Comparison of ENCODE assay signal across 1 cellular context in the genomic region with DNA sequence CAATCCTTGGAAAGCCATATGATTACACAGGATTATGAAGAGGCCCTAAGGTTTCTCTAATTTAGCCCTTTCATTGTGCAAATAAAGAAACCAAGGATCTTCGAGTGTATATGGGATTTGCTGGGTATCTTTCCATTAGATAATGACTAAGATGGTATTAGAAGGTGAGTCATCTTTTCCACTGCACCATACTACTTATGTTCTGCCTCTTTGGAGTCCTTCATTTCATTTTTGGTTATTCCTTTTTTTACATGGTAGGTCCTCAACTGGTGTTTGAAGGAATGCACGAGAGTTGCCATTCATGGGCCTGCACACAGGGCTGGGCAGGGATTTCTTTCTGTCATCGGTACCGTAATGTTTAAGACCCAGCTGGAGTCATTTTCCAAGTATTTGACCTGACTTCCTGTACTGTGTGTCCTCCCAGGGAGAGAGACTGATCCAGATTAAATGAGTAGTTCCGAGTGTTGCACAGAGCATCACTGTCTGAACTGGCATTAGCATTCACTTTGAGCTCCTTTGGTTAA.
TF ChIP-seq lines count a peak whose summit lies in the region.

No MANE protein-coding gene starts in this region.

TF ChIP-seq in HepG2, 621 proteins besides CTCF, POLR2A, EP300 and RAD21 (continued from another document):
- TF ChIP-seq ELF1 (CRISPR knock-in tag; IDR thresholded peaks at IDR 0.05) (no peak), ZSCAN20 (CRISPR knock-in tag; IDR thresholded peaks at IDR 0.05; ENCODE audit: borderline replicate concordance) (no peak), ZNF33B (CRISPR knock-in tag; IDR thresholded peaks at IDR 0.05) (no peak), FOXJ3 (CRISPR knock-in tag; IDR thresholded peaks at IDR 0.05; ENCODE audit: borderline replicate concordance) (no peak), FOSL1 (CRISPR knock-in tag; IDR thresholded peaks at IDR 0.05; ENCODE audit: borderline replicate concordance) (no peak), MYC (CRISPR knock-in tag; IDR thresholded peaks at IDR 0.05; ENCODE audit: borderline replicate concordance) (no peak), ZNF224 (CRISPR knock-in tag; IDR thresholded peaks at IDR 0.05) (no peak), RFXAP (CRISPR knock-in tag; IDR thresholded peaks at IDR 0.05; ENCODE audit: borderline replicate concordance) (no peak), SRY (CRISPR knock-in tag; IDR thresholded peaks at IDR 0.05) (no peak)
- TF ChIP-seq, protein P1, sequence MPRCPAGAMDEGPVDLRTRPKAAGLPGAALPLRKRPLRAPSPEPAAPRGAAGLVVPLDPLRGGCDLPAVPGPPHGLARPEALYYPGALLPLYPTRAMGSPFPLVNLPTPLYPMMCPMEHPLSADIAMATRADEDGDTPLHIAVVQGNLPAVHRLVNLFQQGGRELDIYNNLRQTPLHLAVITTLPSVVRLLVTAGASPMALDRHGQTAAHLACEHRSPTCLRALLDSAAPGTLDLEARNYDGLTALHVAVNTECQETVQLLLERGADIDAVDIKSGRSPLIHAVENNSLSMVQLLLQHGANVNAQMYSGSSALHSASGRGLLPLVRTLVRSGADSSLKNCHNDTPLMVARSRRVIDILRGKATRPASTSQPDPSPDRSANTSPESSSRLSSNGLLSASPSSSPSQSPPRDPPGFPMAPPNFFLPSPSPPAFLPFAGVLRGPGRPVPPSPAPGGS (CRISPR knock-in tag; IDR thresholded peaks at IDR 0.05) = no peak
- TF ChIP-seq, protein P2, sequence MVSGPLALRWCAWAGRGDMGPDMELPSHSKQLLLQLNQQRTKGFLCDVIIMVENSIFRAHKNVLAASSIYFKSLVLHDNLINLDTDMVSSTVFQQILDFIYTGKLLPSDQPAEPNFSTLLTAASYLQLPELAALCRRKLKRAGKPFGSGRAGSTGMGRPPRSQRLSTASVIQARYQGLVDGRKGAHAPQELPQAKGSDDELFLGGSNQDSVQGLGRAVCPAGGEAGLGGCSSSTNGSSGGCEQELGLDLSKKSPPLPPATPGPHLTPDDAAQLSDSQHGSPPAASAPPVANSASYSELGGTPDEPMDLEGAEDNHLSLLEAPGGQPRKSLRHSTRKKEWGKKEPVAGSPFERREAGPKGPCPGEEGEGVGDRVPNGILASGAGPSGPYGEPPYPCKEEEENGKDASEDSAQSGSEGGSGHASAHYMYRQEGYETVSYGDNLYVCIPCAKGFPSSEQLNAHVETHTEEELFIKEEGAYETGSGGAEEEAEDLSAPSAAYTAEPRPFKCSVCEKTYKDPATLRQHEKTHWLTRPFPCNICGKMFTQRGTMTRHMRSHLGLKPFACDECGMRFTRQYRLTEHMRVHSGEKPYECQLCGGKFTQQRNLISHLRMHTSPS (CRISPR knock-in tag; IDR thresholded peaks at IDR 0.05; ENCODE audit: low read depth) = no peak
